In the genomic region with DNA sequence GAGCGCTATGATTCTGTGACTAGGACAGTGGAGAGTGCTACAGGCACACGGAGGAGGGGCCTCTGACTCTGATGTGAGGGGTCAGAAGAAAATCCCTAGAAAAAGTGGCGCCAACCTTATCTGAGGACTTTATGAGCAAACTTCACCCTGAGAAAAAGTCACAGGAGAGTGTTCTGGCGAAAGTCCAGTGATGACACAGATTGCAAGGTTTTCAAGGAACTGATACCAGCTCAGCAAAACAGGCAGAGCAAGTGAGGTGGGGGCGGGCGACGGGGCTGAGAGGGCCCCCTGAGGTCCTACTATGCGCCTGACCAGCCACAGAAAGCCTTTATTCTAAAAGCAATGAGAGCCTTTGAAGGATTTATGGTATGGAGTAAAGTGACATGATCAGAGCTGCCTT, we compare ENCODE assay signal across 10 cellular contexts.
DNase-seq lines count a peak whose midpoint lies in the region; ATAC-seq and TF ChIP-seq lines count a peak whose summit lies in the region.
"Had no signal": no experiment of that assay in that cellular context is flagged by ENCODE, and none has a peak within 500 bp of the region (broad histone marks: within the 10 kb centered on the region; RNA-seq: fewer than 3 reads in every experiment).

No MANE protein-coding gene starts in this region.

- H3K9me3 Mint-ChIP-seq in activated CD4-positive, alpha-beta memory T cell treated with anti-CD3 and anti-CD28 coated beads for 36 hours: no peaks in the 10 kb centered on the region
- H3K9me3 Mint-ChIP-seq in naive thymus-derived CD8-positive, alpha-beta T cell: no peaks in the 10 kb centered on the region

- intact Hi-C loops in activated CD4-positive, alpha-beta memory T cell treated with anti-CD3 and anti-CD28 coated beads for 36 hours (cut with micrococcal nuclease): no loop called here

- CTCF ChIA-PET in activated CD4-positive, alpha-beta memory T cell treated with anti-CD3 and anti-CD28 coated beads for 36 hours (lab: Charles Lee): no interaction called here

- no peak overlapping the region for H3K4me3 Mint-ChIP-seq in activated CD4-positive, alpha-beta memory T cell treated with anti-CD3 and anti-CD28 coated beads for 36 hours
- no peak overlapping the region for H3K4me3 Mint-ChIP-seq in naive thymus-derived CD8-positive, alpha-beta T cell

- DNase-seq in GM10266 (ENCODE audit: extremely low spot score) (peak; percentile 50), OCI-M1 (lab: John Stamatoyannopoulos, UW) (peak; percentile 90), erythroblast (lab: John Stamatoyannopoulos, UW) (peak; percentile 79 to 87), renal cortical epithelial cell (ENCODE audit: low read depth) (peak; percentile 35), NCI-H2171 treated with DMSO at 0.1 percent for 48 hours (lab: John Stamatoyannopoulos, UW) (no peak), iPS-NIHi11 (ENCODE audit: low spot score) (no peak)
- DNase-seq in activated CD4-positive, alpha-beta memory T cell treated with anti-CD3 and anti-CD28 coated beads for 36 hours: no peak
- no peak for DNase-seq in naive thymus-derived CD8-positive, alpha-beta T cell
- DNase-seq: COR-L47 had no signal

- TF ChIP-seq CTCF in GM10266 (IDR thresholded peaks at IDR 0.05; ENCODE audit: control insufficient read depth, insufficient read depth, low read depth, missing control alignments): no peak

- H3K27me3 Mint-ChIP-seq in activated CD4-positive, alpha-beta memory T cell treated with anti-CD3 and anti-CD28 coated beads for 36 hours: no peaks in the 10 kb centered on the region
- H3K27me3 Mint-ChIP-seq in naive thymus-derived CD8-positive, alpha-beta T cell: peaks cover 0 to 14% (median 8%) of the 10 kb centered on the region in 5 donors

- H3K36me3 Mint-ChIP-seq in activated CD4-positive, alpha-beta memory T cell treated with anti-CD3 and anti-CD28 coated beads for 36 hours: no peaks in the 10 kb centered on the region
- peaks cover 0 to 7% (median 5%) of the 10 kb centered on the region in 3 donors for H3K36me3 Mint-ChIP-seq in naive thymus-derived CD8-positive, alpha-beta T cell

- H3K4me1 Mint-ChIP-seq in activated CD4-positive, alpha-beta memory T cell treated with anti-CD3 and anti-CD28 coated beads for 36 hours (ENCODE audit: low read depth): peaks cover 5% of the 10 kb centered on the region
- H3K4me1 Mint-ChIP-seq in naive thymus-derived CD8-positive, alpha-beta T cell: peaks cover 11 to 22% (median 13%) of the 10 kb centered on the region in 4 donors

- no peak for TF ChIP-seq POLR2A in erythroblast (IDR thresholded peaks at IDR 0.05; ENCODE audit: low read length)

- POLR2A ChIA-PET in activated CD4-positive, alpha-beta memory T cell treated with anti-CD3 and anti-CD28 coated beads for 36 hours (lab: Charles Lee): no interaction called here
- POLR2A ChIA-PET in naive thymus-derived CD8-positive, alpha-beta T cell (lab: Charles Lee): no interaction called here

- ATAC-seq in naive thymus-derived CD8-positive, alpha-beta T cell: no peak
- ATAC-seq: SK-N-SH treated with all-trans-retinoic acid at 6 μM for 48 hours had no signal

- no peak overlapping the region for H3K27ac Mint-ChIP-seq in activated CD4-positive, alpha-beta memory T cell treated with anti-CD3 and anti-CD28 coated beads for 36 hours
- H3K27ac Mint-ChIP-seq in naive thymus-derived CD8-positive, alpha-beta T cell: no peak overlapping the region

Comparison
In these comparisons a context has a peak if more than half of its experiments do, and no peak if none do; other contexts are left out.
1. DNase-seq: peak in GM10266 (single experiment), OCI-M1 (single experiment), erythroblast (2 of 2) and renal cortical epithelial cell (single experiment); none in NCI-H2171 treated with DMSO at 0.1 percent for 48 hours (single experiment), activated CD4-positive, alpha-beta memory T cell treated with anti-CD3 and anti-CD28 coated beads for 36 hours (single experiment), naive thymus-derived CD8-positive, alpha-beta T cell (0 of 10) and iPS-NIHi11 (single experiment).